1 cellular context compared by ENCODE assay signal in the genomic region with DNA sequence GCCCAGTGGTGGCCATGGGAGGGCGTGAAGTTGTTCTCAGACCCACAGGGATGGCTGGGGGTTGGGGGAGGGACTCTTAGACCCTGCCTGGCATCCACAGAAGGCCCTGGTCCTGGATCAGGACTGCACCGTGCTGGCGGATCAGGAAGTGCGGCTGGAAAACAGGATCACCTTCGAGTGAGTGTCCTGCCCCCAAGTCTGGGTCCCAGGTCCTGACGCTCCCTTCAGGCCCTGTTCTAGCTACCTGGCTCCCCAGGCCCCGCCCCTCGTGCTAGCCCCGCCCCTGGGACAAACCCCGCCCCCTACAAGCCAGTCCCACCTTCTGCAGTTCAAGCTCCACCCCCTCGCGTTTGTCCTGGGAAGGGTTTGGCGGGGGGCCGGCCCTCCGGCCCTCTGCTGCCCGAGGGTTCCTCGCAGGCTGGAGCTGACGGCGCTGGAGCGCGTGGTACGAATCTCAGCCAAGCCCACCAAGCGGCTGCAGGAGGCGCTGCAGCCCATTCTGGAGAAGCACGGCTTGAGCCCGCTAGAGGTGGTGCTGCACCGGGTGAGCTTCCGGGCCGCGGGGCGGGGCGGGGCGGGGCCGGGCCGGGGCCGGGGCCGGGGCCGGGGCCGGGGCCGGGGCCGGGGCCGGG.
A peak's percentile ranks its signal among the peaks of the same experiment; 100 is the strongest.
TF ChIP-seq lines count a peak whose summit lies in the region.

No MANE protein-coding gene starts in this region.

TF ChIP-seq in endothelial cell of umbilical vein, 7 proteins besides CTCF, POLR2A, EP300 and RAD21:
- TF ChIP-seq EZH2 (IDR thresholded peaks at IDR 0.05; ENCODE audit: borderline replicate concordance, low read depth, low read length, severe bottlenecking) (no peak), POLR2AphosphoS5 (IDR thresholded peaks at IDR 0.05; ENCODE audit: insufficient read depth, low read depth, low read length) (peak; percentile 48), MYC (IDR thresholded peaks at IDR 0.05; ENCODE audit: low read depth, low read length) (peak; percentile 18), GATA2 (IDR thresholded peaks at IDR 0.05; ENCODE audit: insufficient read depth, insufficient read length, low read depth, low read length) (no peak), FOS (IDR thresholded peaks at IDR 0.05; ENCODE audit: borderline replicate concordance, insufficient read depth, low read length) (no peak), JUN (IDR thresholded peaks at IDR 0.05; ENCODE audit: borderline replicate concordance, insufficient read depth, insufficient read length, low read depth) (no peak)
- TF ChIP-seq, protein P1, sequence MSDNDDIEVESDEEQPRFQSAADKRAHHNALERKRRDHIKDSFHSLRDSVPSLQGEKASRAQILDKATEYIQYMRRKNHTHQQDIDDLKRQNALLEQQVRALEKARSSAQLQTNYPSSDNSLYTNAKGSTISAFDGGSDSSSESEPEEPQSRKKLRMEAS (IDR thresholded peaks at IDR 0.05; ENCODE audit: insufficient read depth, insufficient read length) = peak; percentile 56
